In the genomic region with DNA sequence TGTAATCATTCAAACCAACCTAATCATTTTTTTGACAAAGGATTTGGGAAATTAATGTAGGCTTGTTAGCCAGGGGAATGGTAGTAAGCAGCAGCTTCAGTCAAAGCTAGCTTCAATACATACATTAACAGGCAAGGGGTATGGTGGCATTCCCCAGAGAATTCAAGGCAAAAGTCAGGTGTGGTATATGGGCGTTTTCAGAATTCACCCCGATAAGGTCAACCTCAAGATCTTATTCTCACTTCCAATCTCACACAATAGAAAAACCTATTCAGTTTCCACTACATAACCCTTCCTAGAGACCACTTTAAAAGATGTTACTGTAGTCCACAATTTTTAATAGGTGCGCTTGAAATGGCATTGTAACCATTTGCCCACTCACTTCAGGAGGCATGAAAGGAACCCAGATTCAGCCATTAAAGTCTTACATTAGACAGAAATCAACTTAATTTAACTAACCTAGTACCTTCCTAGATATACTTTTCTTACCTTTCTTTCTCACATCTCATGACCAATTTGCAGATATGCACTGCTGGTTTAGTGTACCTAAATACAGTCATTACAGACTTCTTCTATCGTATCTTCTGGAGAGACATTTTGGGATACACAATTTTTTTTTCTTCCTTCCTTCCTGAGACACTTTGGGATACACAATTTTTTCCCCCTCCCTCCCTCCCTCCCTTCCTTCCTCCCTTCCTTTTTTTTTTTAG, we compare ENCODE assay signal across 34 cellular contexts.
"Had no signal": no experiment of that assay in that cellular context is flagged by ENCODE, and none has a peak within 500 bp of the region (broad histone marks: within the 10 kb centered on the region; RNA-seq: fewer than 3 reads in every experiment).

No MANE protein-coding gene starts in this region.

- DNase-seq: activated CD4-positive, alpha-beta memory T cell treated with anti-CD3 and anti-CD28 coated beads, Interleukin-2, amount 10 ng/mL, durations not matched to agents 7 days and 5 days; activated CD4-positive, alpha-beta T cell treated with anti-CD3 and anti-CD28 coated beads for 1 hour; activated CD4-positive, alpha-beta T cell treated with anti-CD3 and anti-CD28 coated beads for 48 hours; activated CD4-positive, CD25-positive, alpha-beta regulatory T cell; activated CD8-positive, alpha-beta memory T cell treated with anti-CD3 and anti-CD28 coated beads for 24 hours; activated CD8-positive, alpha-beta memory T cell treated with anti-CD3 and anti-CD28 coated beads, Interleukin-2, amount 10 ng/mL, durations not matched to agents 7 days and 5 days; activated CD8-positive, alpha-beta memory T cell treated with anti-CD3 and anti-CD28 coated beads, Interleukin-2, amount 50 U/mL, for 48 hours; activated effector memory CD4-positive, alpha-beta T cell treated with Interleukin-2 at 50 U/mL for 16 hours; activated naive CD4-positive, alpha-beta T cell treated with anti-CD3 and anti-CD28 coated beads, Interleukin-2, amount 10 ng/mL, durations not matched to agents 7 days and 5 days; activated naive CD8-positive, alpha-beta T cell treated with anti-CD3 and anti-CD28 coated beads, Interleukin-2, amount 50 U/mL, for 24 hours; activated T-cell treated with anti-CD3 and anti-CD28 coated beads, Interleukin-2, amount 50 U/mL, for 48 hours; anterior cingulate cortex; caudate nucleus; cerebellar nuclear complex; MM.1S; MV-4-11; NCI-H1092; NCI-H1436 treated with DMSO at 0.1 percent for 48 hours; NCI-H1694 treated with DMSO at 0.1 percent for 48 hours; NCI-H2029; NCI-H345; NCI-H524 treated with DMSO at 0.1 percent for 48 hours; NK-92 treated with Interleukin-12 subunit alpha and Interleukin-12 subunit beta, amount 100 ng/mL, for 24 hours; PC-3; SIG-M5; T-cell; T-helper 17 cell; T1000; WERI-Rb-1 had no signal

- H3K27me3 Mint-ChIP-seq: activated naive CD8-positive, alpha-beta T cell; brain; T-cell had no signal

- ATAC-seq: activated CD8-positive, alpha-beta memory T cell treated with anti-CD3 and anti-CD28 coated beads, Interleukin-2, amount 10 ng/mL, durations not matched to agents 7 days and 5 days; activated naive CD8-positive, alpha-beta T cell treated with anti-CD3 and anti-CD28 coated beads, Interleukin-2, amount 50 U/mL, for 24 hours; PC-3; Right ventricle myocardium inferior; SK-N-SH treated with all-trans-retinoic acid at 6 μM for 48 hours; T-cell; T-helper 17 cell had no signal

- H3K4me3 Mint-ChIP-seq: activated CD4-positive, alpha-beta memory T cell treated with anti-CD3 and anti-CD28 coated beads, Interleukin-2, amount 10 ng/mL, durations not matched to agents 7 days and 5 days; activated CD8-positive, alpha-beta memory T cell treated with anti-CD3 and anti-CD28 coated beads, Interleukin-2, amount 10 ng/mL, durations not matched to agents 7 days and 5 days; activated naive CD4-positive, alpha-beta T cell treated with anti-CD3 and anti-CD28 coated beads, Interleukin-2, amount 10 ng/mL, durations not matched to agents 7 days and 5 days; activated naive CD8-positive, alpha-beta T cell; activated naive CD8-positive, alpha-beta T cell treated with anti-CD3 and anti-CD28 coated beads, Interleukin-2, amount 50 U/mL, for 24 hours; brain; T-cell; T-helper 17 cell had no signal

- H3K36me3 Mint-ChIP-seq: activated naive CD8-positive, alpha-beta T cell; T-cell had no signal

- H3K27ac ChIP-seq: RWPE1, WERI-Rb-1 had no signal

- H3K36me3 ChIP-seq: WERI-Rb-1 had no signal

- H3K9me3 Mint-ChIP-seq: brain, T-cell had no signal

- H3K27ac Mint-ChIP-seq: activated CD4-positive, alpha-beta memory T cell treated with anti-CD3 and anti-CD28 coated beads, Interleukin-2, amount 10 ng/mL, durations not matched to agents 7 days and 5 days; activated CD8-positive, alpha-beta memory T cell treated with anti-CD3 and anti-CD28 coated beads, Interleukin-2, amount 10 ng/mL, durations not matched to agents 7 days and 5 days; activated naive CD4-positive, alpha-beta T cell treated with anti-CD3 and anti-CD28 coated beads, Interleukin-2, amount 10 ng/mL, durations not matched to agents 7 days and 5 days; activated naive CD8-positive, alpha-beta T cell; activated naive CD8-positive, alpha-beta T cell treated with anti-CD3 and anti-CD28 coated beads, Interleukin-2, amount 50 U/mL, for 24 hours; brain; T-cell; T-helper 17 cell had no signal
